In the genomic region with DNA sequence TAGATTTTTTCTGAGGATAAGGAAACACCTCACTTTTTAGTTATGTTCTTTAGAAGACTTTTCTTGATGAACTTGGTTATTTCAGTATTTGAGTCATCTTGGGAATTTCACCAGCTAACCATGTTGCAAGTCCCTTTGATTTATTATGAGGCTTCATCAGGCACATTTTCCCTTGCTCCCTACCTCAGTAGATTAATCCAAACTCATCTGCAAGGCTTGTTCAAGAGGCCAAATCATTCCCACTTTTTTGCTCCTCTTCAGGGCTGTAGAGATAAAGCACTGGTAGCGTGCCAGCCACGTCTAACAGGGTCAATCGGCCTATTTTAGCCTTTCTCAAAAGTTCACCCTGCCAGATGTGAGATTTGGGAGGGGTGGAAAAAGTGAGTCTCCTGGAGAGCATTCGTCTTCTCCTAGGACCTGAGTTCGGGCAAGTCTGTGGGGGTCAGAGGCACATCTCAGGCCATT, we compare ENCODE assay signal across 23 cellular contexts.
DNase-seq lines count a peak whose midpoint lies in the region; ATAC-seq and TF ChIP-seq lines count a peak whose summit lies in the region.
"Had no signal": no experiment of that assay in that cellular context is flagged by ENCODE, and none has a peak within 500 bp of the region (broad histone marks: within the 10 kb centered on the region; RNA-seq: fewer than 3 reads in every experiment).

No MANE protein-coding gene starts in this region.

- no peak overlapping the region for H3K4me3 ChIP-seq in AG09309 (ENCODE audit: control insufficient read depth, low read depth, low read length)
- H3K4me3 ChIP-seq in fibroblast of lung (replicated peaks in 1 of 4; ENCODE audit: control extremely low read depth in 1 of 4, insufficient read depth in 1 of 4, low read depth in 3 of 4, low read length in 4 of 4): no peak overlapping the region
- H3K4me3 ChIP-seq: tibial artery had no signal

- no peak overlapping the region for H3K27ac Mint-ChIP-seq in progenitor cell of endocrine pancreas
- H3K27ac Mint-ChIP-seq: activated naive CD8-positive, alpha-beta T cell treated with anti-CD3 and anti-CD28 coated beads, Interleukin-2, amount 10 ng/mL, durations not matched to agents 7 days and 5 days; activated T-helper 1 cell treated with anti-CD3 and anti-CD28 coated beads, Interleukin-12 subunit alpha, Interleukin-12 subunit beta, Interleukin-2, Interleukin-4 antibody, amounts not matched to agents 30 ng/mL and 10 ng/mL and 1 ng/mL, durations not matched to agents 14 hours and 24 hours and 36 hours; B cell; memory B cell; naive thymus-derived CD8-positive, alpha-beta T cell; stimulated activated effector memory CD8-positive, alpha-beta T cell treated with anti-CD3 and anti-CD28 coated beads, Interleukin-12 subunit alpha, Interleukin-12 subunit beta, amount 100 ng/mL, for 72 hours; WTC11 had no signal

- H3K27me3 ChIP-seq in fibroblast of lung (ENCODE audit: control insufficient read depth, insufficient read depth, low read length): no peaks in the 10 kb centered on the region
- H3K27me3 ChIP-seq: tibial artery had no signal

- peaks cover 2% of the 10 kb centered on the region for H3K4me1 Mint-ChIP-seq in progenitor cell of endocrine pancreas (ENCODE audit: low read depth)
- H3K4me1 Mint-ChIP-seq: activated naive CD8-positive, alpha-beta T cell treated with anti-CD3 and anti-CD28 coated beads, Interleukin-2, amount 10 ng/mL, durations not matched to agents 7 days and 5 days; B cell; memory B cell; naive thymus-derived CD8-positive, alpha-beta T cell; stimulated activated effector memory CD8-positive, alpha-beta T cell treated with anti-CD3 and anti-CD28 coated beads, Interleukin-12 subunit alpha, Interleukin-12 subunit beta, amount 100 ng/mL, for 72 hours; WTC11 had no signal

- H3K9me3 Mint-ChIP-seq in progenitor cell of endocrine pancreas (ENCODE audit: low read depth): no peaks in the 10 kb centered on the region
- H3K9me3 Mint-ChIP-seq: activated naive CD8-positive, alpha-beta T cell treated with anti-CD3 and anti-CD28 coated beads, Interleukin-2, amount 10 ng/mL, durations not matched to agents 7 days and 5 days; activated T-helper 1 cell treated with anti-CD3 and anti-CD28 coated beads, Interleukin-12 subunit alpha, Interleukin-12 subunit beta, Interleukin-2, Interleukin-4 antibody, amounts not matched to agents 30 ng/mL and 10 ng/mL and 1 ng/mL, durations not matched to agents 14 hours and 24 hours and 36 hours; memory B cell; naive thymus-derived CD8-positive, alpha-beta T cell; stimulated activated effector memory CD8-positive, alpha-beta T cell treated with anti-CD3 and anti-CD28 coated beads, Interleukin-12 subunit alpha, Interleukin-12 subunit beta, amount 100 ng/mL, for 72 hours; WTC11 had no signal

- H3K9me3 ChIP-seq in fibroblast of lung (ENCODE audit: control insufficient read depth, insufficient read depth, low read depth, low read length): no peaks in the 10 kb centered on the region
- H3K9me3 ChIP-seq: tibial artery had no signal

- peaks cover 15% of the 10 kb centered on the region for H3K27me3 Mint-ChIP-seq in progenitor cell of endocrine pancreas

- H3K9ac ChIP-seq in fibroblast of lung (ENCODE audit: insufficient read depth, low read length): no peak overlapping the region

- H3K4me1 ChIP-seq in fibroblast of lung (ENCODE audit: control insufficient read depth, extremely low read depth, insufficient read depth, low read length): peaks cover 9% of the 10 kb centered on the region

- DNase-seq in AG09309 (ENCODE audit: low read depth) (peak; percentile 69), LHCN-M2 (ENCODE audit: low read depth) (peak; percentile 32), fibroblast of lung (ENCODE audit: low read depth in 2 of 2) (peak; percentile 76 to 93), renal cortical epithelial cell (ENCODE audit: low read depth) (peak; percentile 22), progenitor cell of endocrine pancreas (ENCODE audit: low spot score, unreplicated experiment) (no peak)
- DNase-seq in stimulated activated CD4-positive, alpha-beta T cell treated with anti-CD3 and anti-CD28 coated beads, Interleukin-4, amount 100 ng/mL, for 1 hour: no peak
- DNase-seq in stimulated activated naive CD4-positive, alpha-beta T cell (lab: John Stamatoyannopoulos, UW): no peak
- DNase-seq: activated naive CD8-positive, alpha-beta T cell treated with anti-CD3 and anti-CD28 coated beads, Interleukin-2, amount 10 ng/mL, durations not matched to agents 7 days and 5 days; erythroblast; hypothalamus; kidney; naive thymus-derived CD8-positive, alpha-beta T cell; NCI-H69; posterior cingulate gyrus; SHP77 treated with DMSO at 0.1 percent for 48 hours; T-helper 2 cell had no signal

- H3K79me2 ChIP-seq in fibroblast of lung (ENCODE audit: control insufficient read depth, insufficient read depth, low read length): no peaks in the 10 kb centered on the region

- no peak overlapping the region for H2AFZ ChIP-seq in fibroblast of lung (ENCODE audit: low read length)

- H3K4me3 Mint-ChIP-seq in progenitor cell of endocrine pancreas (ENCODE audit: low read depth): no peak overlapping the region
- H3K4me3 Mint-ChIP-seq: activated naive CD8-positive, alpha-beta T cell treated with anti-CD3 and anti-CD28 coated beads, Interleukin-2, amount 10 ng/mL, durations not matched to agents 7 days and 5 days; activated T-helper 1 cell treated with anti-CD3 and anti-CD28 coated beads, Interleukin-12 subunit alpha, Interleukin-12 subunit beta, Interleukin-2, Interleukin-4 antibody, amounts not matched to agents 30 ng/mL and 10 ng/mL and 1 ng/mL, durations not matched to agents 14 hours and 24 hours and 36 hours; B cell; memory B cell; naive thymus-derived CD8-positive, alpha-beta T cell; stimulated activated effector memory CD8-positive, alpha-beta T cell treated with anti-CD3 and anti-CD28 coated beads, Interleukin-12 subunit alpha, Interleukin-12 subunit beta, amount 100 ng/mL, for 72 hours; WTC11 had no signal

- no peak for TF ChIP-seq CTCF in AG09309 (IDR thresholded peaks at IDR 0.05; ENCODE audit: control insufficient read depth, insufficient read depth, low read depth, low read length, missing control alignments)
- no peak for TF ChIP-seq CTCF in fibroblast of lung (conservative IDR thresholded peaks at IDR 0.05 in 1 of 2, IDR thresholded peaks at IDR 0.05 in 1 of 2; ENCODE audit: low read depth in 1 of 2, low read length in 2 of 2)
- no peak for TF ChIP-seq CTCF in progenitor cell of endocrine pancreas (IDR thresholded peaks at IDR 0.05; ENCODE audit: unreplicated experiment)

- no peak overlapping the region for H3K27ac ChIP-seq in fibroblast of lung (ENCODE audit: insufficient read depth, low read length)

- no peak for ATAC-seq in GM21390 (IDR thresholded peaks at IDR 0.05; ENCODE audit: unreplicated experiment)
- ATAC-seq: naive thymus-derived CD8-positive, alpha-beta T cell; stimulated activated effector memory CD8-positive, alpha-beta T cell treated with anti-CD3 and anti-CD28 coated beads, Interleukin-12 subunit alpha, Interleukin-12 subunit beta, amount 100 ng/mL, for 72 hours; WTC11 had no signal

- no peaks in the 10 kb centered on the region for H3K36me3 Mint-ChIP-seq in progenitor cell of endocrine pancreas (ENCODE audit: insufficient read depth)
- H3K36me3 Mint-ChIP-seq: activated naive CD8-positive, alpha-beta T cell treated with anti-CD3 and anti-CD28 coated beads, Interleukin-2, amount 10 ng/mL, durations not matched to agents 7 days and 5 days; memory B cell; naive thymus-derived CD8-positive, alpha-beta T cell; stimulated activated effector memory CD8-positive, alpha-beta T cell treated with anti-CD3 and anti-CD28 coated beads, Interleukin-12 subunit alpha, Interleukin-12 subunit beta, amount 100 ng/mL, for 72 hours; WTC11 had no signal

- no peaks in the 10 kb centered on the region for H3K36me3 ChIP-seq in fibroblast of lung (ENCODE audit: control insufficient read depth, insufficient read depth, low read length)
- H3K36me3 ChIP-seq: tibial artery had no signal

- no peaks in the 10 kb centered on the region for H4K20me1 ChIP-seq in fibroblast of lung (ENCODE audit: control insufficient read depth, extremely low read depth, insufficient read depth, low read length)

- H3K4me2 ChIP-seq in fibroblast of lung (ENCODE audit: extremely low read depth, insufficient read depth, low read length): no peak overlapping the region

Comparison
In these comparisons a context has a peak if more than half of its experiments do, and no peak if none do; other contexts are left out.
1. DNase-seq: peak in AG09309 (single experiment), LHCN-M2 (single experiment), fibroblast of lung (2 of 2) and renal cortical epithelial cell (single experiment); none in stimulated activated CD4-positive, alpha-beta T cell treated with anti-CD3 and anti-CD28 coated beads, Interleukin-4, amount 100 ng/mL, for 1 hour (single experiment), stimulated activated naive CD4-positive, alpha-beta T cell (0 of 6) and progenitor cell of endocrine pancreas (single experiment).